17 cellular contexts compared by ENCODE assay signal in genomic region chr6:38599966-38600550, GRCh38. TPM values are rescaled to one million over a fixed set of nuclear protein-coding genes. Genes with fewer than 3 reads are reported as not detected.
A peak's percentile ranks its signal among the peaks of the same experiment; 100 is the strongest.
DNase-seq lines count a peak whose midpoint lies in the region; ATAC-seq and TF ChIP-seq lines count a peak whose summit lies in the region.
"Had no signal": no experiment of that assay in that cellular context is flagged by ENCODE, and none has a peak within 500 bp of the region (broad histone marks: within the 10 kb centered on the region; RNA-seq: fewer than 3 reads in every experiment).

No MANE protein-coding gene starts in this region.

- intact Hi-C loops in left ventricle myocardium inferior (cut with micrococcal nuclease): no loop called here
- intact Hi-C loops in lower lobe of right lung (cut with DNase I): no loop called here

- H3K4me1 ChIP-seq in left ventricle myocardium inferior (peaks cover 38% of the 10 kb centered on the region), lower lobe of right lung (no peaks in the 10 kb centered on the region)

- in situ Hi-C loops in SK-MEL-5 (cut with HindIII; ENCODE audit: low pct_unique_long_range_greater_than_20kb, low sequenced_read_pairs): no loop called here

- H3K36me3 ChIP-seq in left ventricle myocardium inferior (no peaks in the 10 kb centered on the region), lower lobe of right lung (no peaks in the 10 kb centered on the region)

- ATAC-seq in lower lobe of right lung: peak; percentile 9 to 80
- no peak for ATAC-seq in GM19397 (IDR thresholded peaks at IDR 0.05; ENCODE audit: unreplicated experiment)
- ATAC-seq: GM23338, PC-3 had no signal

- TF ChIP-seq CTCF in left ventricle myocardium inferior (IDR thresholded peaks at IDR 0.05; ENCODE audit: borderline replicate concordance) (no peak), lower lobe of right lung (IDR thresholded peaks at IDR 0.05) (no peak)

- H3K27ac ChIP-seq in caudate nucleus (ENCODE audit: low read depth, low read length) (peak overlapping the region; percentile 1), left ventricle myocardium inferior (replicated peaks) (peak overlapping the region; percentile 68), lower lobe of right lung (peak overlapping the region; percentile 63)
- H3K27ac ChIP-seq: RWPE1 had no signal

- DNase-seq in SK-MEL-5 (ENCODE audit: low read depth, low spot score) (peak; percentile 89), caudate nucleus (lab: John Stamatoyannopoulos, UW) (no peak), left ventricle myocardium inferior (peak; percentile 25), lower lobe of right lung (no peak), NCI-H1417 (lab: John Stamatoyannopoulos, UW) (no peak), dedifferentiated amniotic fluid mesenchymal stem cell (ENCODE audit: extremely low spot score) (no peak), NK-92 (lab: John Stamatoyannopoulos, UW; ENCODE audit: unreplicated experiment) (no peak)
- DNase-seq: ACHN, COR-L47, DMS153, Kasumi-1, MM.1S, NCI-H1694 treated with DMSO at 0.1 percent for 48 hours, PC-3 had no signal

- no peak overlapping the region for H3K4me3 ChIP-seq in left ventricle myocardium inferior
- no peak overlapping the region for H3K4me3 ChIP-seq in lower lobe of right lung
- H3K4me3 ChIP-seq: GM23338 had no signal

- H3K27me3 ChIP-seq in left ventricle myocardium inferior (ENCODE audit: low read depth) (no peaks in the 10 kb centered on the region), lower lobe of right lung (ENCODE audit: low read depth) (no peaks in the 10 kb centered on the region)

- H3K9me3 ChIP-seq in left ventricle myocardium inferior (replicated peaks): no peaks in the 10 kb centered on the region
- H3K9me3 ChIP-seq in lower lobe of right lung: no peaks in the 10 kb centered on the region

RNA-seq across cellular contexts. Expression of gene BTBD9, which starts 39.7 kb away (rescaled TPM):
- 10.3 and 11.9 TPM in 2 replicates for total RNA-seq in SK-MEL-5 (2014; rRNA removed; shearing (Covaris generic))
- polyA plus RNA-seq in SK-MEL-5 (2015; cell fraction: cytosol; rRNA removed): 5.8 and 6.2 TPM in 2 replicates
- 4.9 and 5.5 TPM in 2 replicates for polyA plus RNA-seq in SK-MEL-5 (2015; cell fraction: nucleus; rRNA removed)
- total RNA-seq in left ventricle myocardium inferior (16.5 TPM), lower lobe of right lung (49.7 TPM)

Comparison
In these comparisons a context has a peak if more than half of its experiments do, and no peak if none do; other contexts are left out.
1. DNase-seq: peak in SK-MEL-5 (single experiment) and left ventricle myocardium inferior (single experiment); none in caudate nucleus (0 of 61), lower lobe of right lung (single experiment), NCI-H1417 (0 of 3), dedifferentiated amniotic fluid mesenchymal stem cell (single experiment) and NK-92 (single experiment).
2. H3K27ac ChIP-seq: peak in every context shown above with its lines; median percentile 68 in left ventricle myocardium inferior; 63 in lower lobe of right lung; 1 in caudate nucleus.